In the genomic region with DNA sequence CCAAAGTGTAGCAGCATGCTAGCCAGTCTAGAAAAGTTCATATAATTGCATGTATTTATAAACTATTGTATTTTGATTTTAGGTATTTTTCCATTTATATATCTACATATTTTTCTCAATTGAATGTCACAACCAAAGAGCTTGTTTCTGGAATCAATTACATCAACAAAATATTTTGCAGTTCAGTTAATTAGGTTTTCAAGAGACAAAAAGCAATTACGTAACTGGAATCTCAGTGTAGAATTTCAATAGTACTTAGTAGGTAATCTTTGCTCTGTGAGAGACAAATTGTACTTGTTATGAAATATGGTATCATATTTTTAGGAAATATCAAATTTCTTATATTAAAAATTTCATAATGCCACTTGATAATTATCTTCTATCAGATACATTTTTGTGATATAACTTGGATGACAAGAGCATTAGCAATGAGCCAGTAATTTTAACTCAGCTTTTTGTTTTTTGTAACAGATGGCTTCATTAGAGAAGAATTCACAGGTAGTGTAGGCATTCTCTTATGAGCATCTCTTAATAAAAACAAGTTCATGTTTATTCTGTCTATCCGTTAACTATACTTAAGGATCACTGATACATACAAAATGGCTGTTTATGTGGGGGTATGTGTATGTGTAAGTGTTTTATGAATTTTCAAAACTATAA, we compare ENCODE assay signal across 21 cellular contexts.
"Had no signal": no experiment of that assay in that cellular context is flagged by ENCODE, and none has a peak within 500 bp of the region (broad histone marks: within the 10 kb centered on the region; RNA-seq: fewer than 3 reads in every experiment).

No MANE protein-coding gene starts in this region.

- DNase-seq: activated CD4-positive, alpha-beta T cell treated with anti-CD3 and anti-CD28 coated beads for 48 hours; activated CD4-positive, alpha-beta T cell treated with anti-CD3 and anti-CD28 coated beads, Interleukin-2, amount 50 U/mL, for 4 hours; activated CD4-positive, CD25-positive, alpha-beta regulatory T cell treated with anti-CD3 and anti-CD28 coated beads, Interleukin-2, amount 50 U/mL, for 72 hours; activated CD8-positive, alpha-beta memory T cell treated with anti-CD3 and anti-CD28 coated beads, Interleukin-2, amount 50 U/mL, for 48 hours; activated CD8-positive, alpha-beta T cell treated with anti-CD3 and anti-CD28 coated beads, Interleukin-2, amount 10 ng/mL, durations not matched to agents 7 days and 5 days; activated effector memory CD4-positive, alpha-beta T cell treated with Interleukin-2 at 50 U/mL for 16 hours; activated naive CD4-positive, alpha-beta T cell; activated T-cell treated with anti-CD3 and anti-CD28 coated beads, Interleukin-2, amount 50 U/mL, for 1 hour; amniotic stem cell; body of pancreas; MM.1S; NCI-H146; NCI-H187 treated with DMSO at 0.1 percent for 48 hours; NCI-H2081 treated with DMSO at 0.1 percent for 48 hours; NCI-H510A treated with DMSO at 0.1 percent for 48 hours; Peyer's patch; Right ventricle myocardium superior; SJCRH30; T-helper 17 cell; T-helper 9 cell had no signal

- ATAC-seq: activated CD8-positive, alpha-beta T cell treated with anti-CD3 and anti-CD28 coated beads, Interleukin-2, amount 10 ng/mL, durations not matched to agents 7 days and 5 days; body of pancreas; T-helper 17 cell; WTC11 had no signal
